ENCODE assay signal across 6 cellular contexts in the genomic region with DNA sequence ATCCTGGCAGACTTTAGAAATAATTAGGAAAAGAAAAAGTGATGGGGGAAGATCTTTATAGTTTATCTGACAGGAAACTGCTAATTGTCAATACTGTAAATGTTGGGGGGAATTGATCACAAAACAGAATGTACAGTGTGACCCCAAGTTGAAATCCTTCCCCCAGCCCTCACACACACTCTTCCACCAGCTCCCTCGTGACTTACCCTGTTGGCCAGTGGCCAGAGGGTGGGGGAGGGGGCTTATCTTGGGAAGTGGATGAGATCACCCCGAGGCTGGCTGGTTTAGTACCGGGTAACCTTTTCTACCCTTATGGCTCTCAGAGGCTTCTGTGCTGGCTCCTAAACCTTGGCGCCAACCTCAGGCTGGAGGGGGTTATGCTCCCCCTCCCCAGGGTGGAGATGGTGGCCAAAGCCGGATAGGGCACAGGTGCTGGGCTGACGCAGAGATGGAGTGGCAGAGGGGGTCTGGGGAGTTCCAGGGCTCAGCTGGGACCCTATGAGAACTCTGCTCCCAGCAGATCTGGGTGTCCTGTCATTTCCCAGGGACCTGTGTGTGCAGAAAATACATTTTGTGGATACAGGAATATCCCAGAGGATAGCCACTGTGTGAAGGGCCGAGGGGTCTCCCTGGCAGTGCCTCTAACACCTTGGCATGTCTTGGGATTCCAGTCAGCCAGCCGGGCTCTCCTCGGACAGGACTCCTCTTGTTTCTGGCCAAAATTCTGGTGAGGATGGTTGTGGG. TPM values are rescaled to one million over a fixed set of nuclear protein-coding genes. Genes with fewer than 3 reads are reported as not detected.
DNase-seq lines count a peak whose midpoint lies in the region; ATAC-seq and TF ChIP-seq lines count a peak whose summit lies in the region.

No MANE protein-coding gene starts in this region.

- H3K9me2 ChIP-seq in Loucy (replicated peaks; ENCODE audit: low read depth, low read length) = no peaks in the 10 kb centered on the region

- H3K4me3 ChIP-seq in Loucy (ENCODE audit: low read length, poor library complexity, severe bottlenecking) (no peak overlapping the region), prostate gland (no peak overlapping the region)

- DNase-seq in dermis blood vessel endothelial cell (peak; percentile 81), prostate gland (ENCODE audit: low spot score) (no peak)
- no peak for DNase-seq in stimulated activated naive CD4-positive, alpha-beta T cell treated with Interleukin-2 at 50 U/mL for 16 hours (lab: John Stamatoyannopoulos, UW)
- no peak for DNase-seq in activated CD4-positive, alpha-beta T cell treated with anti-CD3 and anti-CD28 coated beads for 1 hour

- no peak for ATAC-seq in GM21360 (IDR thresholded peaks at IDR 0.05; ENCODE audit: unreplicated experiment)

- H3K36me3 ChIP-seq in Loucy (ENCODE audit: insufficient read depth, low read length) (no peaks in the 10 kb centered on the region), prostate gland (no peaks in the 10 kb centered on the region)

- H3K9me3 ChIP-seq in Loucy (ENCODE audit: insufficient read depth, low read depth, low read length) (no peaks in the 10 kb centered on the region), prostate gland (no peaks in the 10 kb centered on the region)

- H3K79me2 ChIP-seq in Loucy (ENCODE audit: insufficient read depth, low read length) = no peaks in the 10 kb centered on the region

- H2AFZ ChIP-seq in Loucy (ENCODE audit: low read length) = no peak overlapping the region

- H3K4me1 ChIP-seq in Loucy (ENCODE audit: insufficient read depth, low read length, poor library complexity, severe bottlenecking) = peaks cover 6% of the 10 kb centered on the region
- no peaks in the 10 kb centered on the region for H3K4me1 ChIP-seq in prostate gland (replicated peaks)

- intact Hi-C loops in prostate gland (cut with DNase I) = no loop called here

- WGBS in prostate gland = 18% methylated on average over 9 of the region's 9 CpGs

- no peak for TF ChIP-seq POLR2A in prostate gland (IDR thresholded peaks at IDR 0.05)

- no peaks in the 10 kb centered on the region for H3F3A ChIP-seq in Loucy (ENCODE audit: low read depth)

- no peaks in the 10 kb centered on the region for H3K27me3 ChIP-seq in Loucy (ENCODE audit: insufficient read depth, low read length, poor library complexity, severe bottlenecking)
- no peaks in the 10 kb centered on the region for H3K27me3 ChIP-seq in prostate gland (replicated peaks; ENCODE audit: insufficient read depth)

- H3K27ac ChIP-seq in prostate gland = peak overlapping the region; percentile 54 to 73

- no peak overlapping the region for H3K4me2 ChIP-seq in Loucy (ENCODE audit: low read depth, low read length, poor library complexity, severe bottlenecking)

- no peak for TF ChIP-seq CTCF in Loucy (conservative IDR thresholded peaks at IDR 0.05; ENCODE audit: low read length)
- no peak for TF ChIP-seq CTCF in prostate gland (IDR thresholded peaks at IDR 0.05)

- peak overlapping the region; percentile 26 for H3K9ac ChIP-seq in Loucy (ENCODE audit: low read depth, low read length, poor library complexity, severe bottlenecking)

- H4K20me1 ChIP-seq in Loucy (ENCODE audit: insufficient read depth, low read length, poor library complexity, severe bottlenecking) = no peaks in the 10 kb centered on the region

RNA-seq across cellular contexts. Expression of a gene that starts 18.6 kb away (rescaled TPM):
- total RNA-seq in dermis blood vessel endothelial cell (0.65 and 1.2 TPM in 2 replicates), prostate gland (not detected)

RNA-seq across cellular contexts. Expression of a gene that starts 19.8 kb away (rescaled TPM):
- 12.4 and 15.5 TPM in 2 replicates for total RNA-seq in dermis blood vessel endothelial cell
- total RNA-seq in prostate gland = 10 to 100 TPM in 1 of 2 donors, 1 to 10 TPM in 1; 9.2 to 21.9 TPM

RNA-seq across cellular contexts. Expression of a gene that starts 25.2 kb away (rescaled TPM):
- 0.84 and 1.9 TPM in 2 replicates for total RNA-seq in dermis blood vessel endothelial cell
- 10 to 100 TPM; 17.0 to 37.0 TPM for total RNA-seq in prostate gland

RNA-seq across cellular contexts. Expression of a gene that starts 34.1 kb away (rescaled TPM):
- total RNA-seq in dermis blood vessel endothelial cell (117 and 188 TPM in 2 replicates), prostate gland (100 to 1,000 TPM in 1 of 2 donors, 10 to 100 TPM in 1; 80.2 to 159 TPM)

RNA-seq across cellular contexts. Expression of a gene that starts 35.2 kb away (rescaled TPM):
- total RNA-seq in dermis blood vessel endothelial cell (14.1 and 21.2 TPM in 2 replicates), prostate gland (10 to 100 TPM; 36.3 to 61.5 TPM)
